ENCODE assay signal across 1 cellular context in genomic region chr17:49789278-49789578, GRCh38.
A peak's percentile ranks its signal among the peaks of the same experiment; 100 is the strongest.
TF ChIP-seq lines count a peak whose summit lies in the region.

No MANE protein-coding gene starts in this region.

TF ChIP-seq in HepG2, 621 proteins besides CTCF, POLR2A, EP300 and RAD21 (continues in another document):
- TF ChIP-seq ZNF83 (CRISPR knock-in tag; IDR thresholded peaks at IDR 0.05; ENCODE audit: borderline replicate concordance) = no peak
- TF ChIP-seq ZNF263 (CRISPR knock-in tag; IDR thresholded peaks at IDR 0.05) = no peak
- TF ChIP-seq TSC22D2 (CRISPR knock-in tag; IDR thresholded peaks at IDR 0.05; ENCODE audit: borderline replicate concordance) = no peak
- no peak for TF ChIP-seq NCOA1 (CRISPR knock-in tag; IDR thresholded peaks at IDR 0.05)
- no peak for TF ChIP-seq NFAT5 (CRISPR knock-in tag; IDR thresholded peaks at IDR 0.05)
- no peak for TF ChIP-seq NR0B2 (CRISPR knock-in tag; IDR thresholded peaks at IDR 0.05)
- TF ChIP-seq KDM5A (IDR thresholded peaks at IDR 0.05; ENCODE audit: borderline replicate concordance, low read length) = peak; percentile 70
- TF ChIP-seq AKNA (CRISPR knock-in tag; IDR thresholded peaks at IDR 0.05; ENCODE audit: borderline replicate concordance) = no peak
- peak; percentile 83 for TF ChIP-seq FOXK1 (CRISPR knock-in tag; IDR thresholded peaks at IDR 0.05; ENCODE audit: borderline replicate concordance, low read depth)
- peak; percentile 11; the same call in 1 of the 2 replicates for TF ChIP-seq ZNF607 (CRISPR knock-in tag; IDR thresholded peaks at IDR 0.05; ENCODE audit: borderline replicate concordance)
- no peak for TF ChIP-seq IRF9 (CRISPR knock-in tag; IDR thresholded peaks at IDR 0.05; ENCODE audit: borderline replicate concordance)
- no peak for TF ChIP-seq NPAS2 (CRISPR knock-in tag; IDR thresholded peaks at IDR 0.05; ENCODE audit: borderline replicate concordance)
- TF ChIP-seq ZNF33A (CRISPR knock-in tag; IDR thresholded peaks at IDR 0.05; ENCODE audit: borderline replicate concordance) = no peak; the same call in 1 of the 2 replicates
- TF ChIP-seq HES4 (CRISPR knock-in tag; IDR thresholded peaks at IDR 0.05; ENCODE audit: borderline replicate concordance) = no peak
- no peak for TF ChIP-seq MYPOP (CRISPR knock-in tag; IDR thresholded peaks at IDR 0.05)
- TF ChIP-seq FOXK2 (IDR thresholded peaks at IDR 0.05) = no peak
- TF ChIP-seq ZNF460 (CRISPR knock-in tag; IDR thresholded peaks at IDR 0.05; ENCODE audit: borderline replicate concordance) = no peak
- TF ChIP-seq ZNF546 (CRISPR knock-in tag; conservative IDR thresholded peaks at IDR 0.05) = no peak
- TF ChIP-seq ZMYM3 (CRISPR knock-in tag; IDR thresholded peaks at IDR 0.05) = no peak
- TF ChIP-seq ISX (CRISPR knock-in tag; conservative IDR thresholded peaks at IDR 0.05) = 0 out of 2 replicates have a peak, but pooled peaks have one; percentile 13
- TF ChIP-seq MXI1 (IDR thresholded peaks at IDR 0.05; ENCODE audit: borderline replicate concordance, low read depth, low read length) = no peak
- TF ChIP-seq ZNF451 (CRISPR knock-in tag; IDR thresholded peaks at IDR 0.05) = no peak
- TF ChIP-seq CBFB (CRISPR knock-in tag; IDR thresholded peaks at IDR 0.05) = no peak
- TF ChIP-seq SP2 (CRISPR knock-in tag; IDR thresholded peaks at IDR 0.05) = no peak
- TF ChIP-seq SP140L (CRISPR knock-in tag; IDR thresholded peaks at IDR 0.05; ENCODE audit: borderline replicate concordance) = no peak
- TF ChIP-seq NR1H2 (CRISPR knock-in tag; IDR thresholded peaks at IDR 0.05; ENCODE audit: borderline replicate concordance, low read depth) = no peak
- TF ChIP-seq ZEB1 (IDR thresholded peaks at IDR 0.05; ENCODE audit: insufficient replicate concordance, low read depth) = peak; percentile 47
- TF ChIP-seq HNF1A (IDR thresholded peaks at IDR 0.05; ENCODE audit: low read depth) = no peak
- TF ChIP-seq HNF1A (CRISPR knock-in tag; IDR thresholded peaks at IDR 0.05; ENCODE audit: borderline replicate concordance) = no peak; the same call in 1 of the 2 replicates
- TF ChIP-seq ZNF30 (CRISPR knock-in tag; IDR thresholded peaks at IDR 0.05) = no peak
- no peak for TF ChIP-seq ZBTB42 (CRISPR knock-in tag; IDR thresholded peaks at IDR 0.05)
- no peak for TF ChIP-seq ZNF605 (CRISPR knock-in tag; IDR thresholded peaks at IDR 0.05)
- TF ChIP-seq PLRG1 (conservative IDR thresholded peaks at IDR 0.05) = no peak
- 0 out of 2 replicates have a peak, but pooled peaks have one; percentile 7 for TF ChIP-seq SALL2 (CRISPR knock-in tag; IDR thresholded peaks at IDR 0.05)
- no peak for TF ChIP-seq ADNP (CRISPR knock-in tag; IDR thresholded peaks at IDR 0.05)
- TF ChIP-seq ARNTL (CRISPR knock-in tag; IDR thresholded peaks at IDR 0.05) = 0 out of 2 replicates have a peak, but pooled peaks have one; percentile 65
- TF ChIP-seq TIGD3 (CRISPR knock-in tag; IDR thresholded peaks at IDR 0.05; ENCODE audit: borderline replicate concordance) = no peak
- no peak for TF ChIP-seq TERF1 (CRISPR knock-in tag; IDR thresholded peaks at IDR 0.05)
- no peak for TF ChIP-seq FOXA1 (IDR thresholded peaks at IDR 0.05)
- TF ChIP-seq FOXA1 (CRISPR knock-in tag; IDR thresholded peaks at IDR 0.05) = no peak
- TF ChIP-seq CREM (IDR thresholded peaks at IDR 0.05) = 0 out of 2 replicates have a peak, but pooled peaks have one; percentile 28
- no peak for TF ChIP-seq CREM (CRISPR knock-in tag; IDR thresholded peaks at IDR 0.05)
- no peak for TF ChIP-seq IRX3 (CRISPR knock-in tag; IDR thresholded peaks at IDR 0.05; ENCODE audit: borderline replicate concordance, low read depth)
- no peak for TF ChIP-seq JUN (CRISPR knock-in tag; IDR thresholded peaks at IDR 0.05)
- no peak for TF ChIP-seq NFE2 (CRISPR knock-in tag; IDR thresholded peaks at IDR 0.05)
- no peak for TF ChIP-seq KAT8 (CRISPR knock-in tag; IDR thresholded peaks at IDR 0.05)
- no peak for TF ChIP-seq SNRNP70 (IDR thresholded peaks at IDR 0.05; ENCODE audit: low read depth, low read length)
- TF ChIP-seq SYNCRIP (IDR thresholded peaks at IDR 0.05; ENCODE audit: insufficient read depth, low read depth, low read length) = no peak
- no peak for TF ChIP-seq ZNF441 (CRISPR knock-in tag; IDR thresholded peaks at IDR 0.05; ENCODE audit: borderline replicate concordance)
- no peak for TF ChIP-seq ZSCAN30 (CRISPR knock-in tag; IDR thresholded peaks at IDR 0.05)
